In genomic region chr15:45714501-45715488, GRCh38 we compare ENCODE assay signal across 8 cellular contexts.
DNase-seq lines count a peak whose midpoint lies in the region; ATAC-seq, FAIRE-seq and TF ChIP-seq lines count a peak whose summit lies in the region.

No MANE protein-coding gene starts in this region.

- H3K27ac ChIP-seq in OCI-LY1 (ENCODE audit: low read depth, low read length, poor library complexity, severe bottlenecking) = no peak overlapping the region
- H3K27ac ChIP-seq in cardiac muscle cell = no peak overlapping the region
- H3K27ac ChIP-seq in prostate gland = no peak overlapping the region

- H3K36me3 Mint-ChIP-seq in activated naive CD4-positive, alpha-beta T cell treated with anti-CD3 and anti-CD28 coated beads, Interleukin-2, amount 50 U/mL, for 24 hours = no peaks in the 10 kb centered on the region

- H3K4me1 Mint-ChIP-seq in activated naive CD4-positive, alpha-beta T cell treated with anti-CD3 and anti-CD28 coated beads, Interleukin-2, amount 50 U/mL, for 24 hours = no peaks in the 10 kb centered on the region

- no peak for TF ChIP-seq POLR2A in prostate gland (IDR thresholded peaks at IDR 0.05)

- peak; percentile 46 for FAIRE-seq in HTR-8/SVneo (lab: Jason Lieb, UNC)

- no peak overlapping the region for H2AFZ ChIP-seq in OCI-LY1 (ENCODE audit: low read length)

- H3K9me2 ChIP-seq in OCI-LY1 (ENCODE audit: low read depth, low read length) = no peaks in the 10 kb centered on the region

- no peaks in the 10 kb centered on the region for H4K20me1 ChIP-seq in OCI-LY1 (ENCODE audit: insufficient read depth, low read length)

- H3K4me1 ChIP-seq in OCI-LY1 (ENCODE audit: insufficient read depth, low read length, severe bottlenecking) (no peaks in the 10 kb centered on the region), cardiac muscle cell (ENCODE audit: low read depth) (peaks cover 3% of the 10 kb centered on the region), prostate gland (replicated peaks) (no peaks in the 10 kb centered on the region)

- peak overlapping the region; percentile 35 for H3K27ac Mint-ChIP-seq in activated naive CD4-positive, alpha-beta T cell treated with anti-CD3 and anti-CD28 coated beads, Interleukin-2, amount 50 U/mL, for 24 hours

- no peak for ATAC-seq in HG02678 (IDR thresholded peaks at IDR 0.05; ENCODE audit: unreplicated experiment)

- no peaks in the 10 kb centered on the region for H3K9me3 ChIP-seq in OCI-LY1 (ENCODE audit: low read length)
- H3K9me3 ChIP-seq in cardiac muscle cell (ENCODE audit: low read depth) = no peaks in the 10 kb centered on the region
- no peaks in the 10 kb centered on the region for H3K9me3 ChIP-seq in prostate gland

- peak; percentile 9 for DNase-seq in activated gamma-delta T cell treated with Interleukin-2 at 50 U/mL for 16 hours
- DNase-seq in activated gamma-delta T cell (lab: John Stamatoyannopoulos, UW) = no peak
- no peak for DNase-seq in HTR-8/SVneo (ENCODE audit: insufficient read length, low spot score)
- DNase-seq in cardiac muscle cell (ENCODE audit: low read depth in 1 of 2, low spot score in 1 of 2) = peak; percentile 78 to 87
- DNase-seq in prostate gland (ENCODE audit: low spot score) = peak; percentile 53

- peaks cover 11% of the 10 kb centered on the region for H3K27me3 Mint-ChIP-seq in activated naive CD4-positive, alpha-beta T cell treated with anti-CD3 and anti-CD28 coated beads, Interleukin-2, amount 50 U/mL, for 24 hours

- H3K36me3 ChIP-seq in OCI-LY1 (ENCODE audit: insufficient read depth, low read length) (no peaks in the 10 kb centered on the region), cardiac muscle cell (no peaks in the 10 kb centered on the region), prostate gland (no peaks in the 10 kb centered on the region)

- H3K4me3 ChIP-seq in OCI-LY1 (ENCODE audit: low read depth, low read length, poor library complexity, severe bottlenecking) (no peak overlapping the region), cardiac muscle cell (no peak overlapping the region), prostate gland (no peak overlapping the region)

- TF ChIP-seq CTCF in OCI-LY1 (IDR thresholded peaks at IDR 0.05; ENCODE audit: low read length) = peak; percentile 88
- TF ChIP-seq CTCF in cardiac muscle cell (IDR thresholded peaks at IDR 0.05; ENCODE audit: low read depth, low read length) = peak; percentile 88
- TF ChIP-seq CTCF in prostate gland (IDR thresholded peaks at IDR 0.05) = peak; percentile 41 to 78 (median 70)

- no peaks in the 10 kb centered on the region for H3K27me3 ChIP-seq in OCI-LY1 (ENCODE audit: insufficient read depth, low read length)
- H3K27me3 ChIP-seq in cardiac muscle cell = no peaks in the 10 kb centered on the region
- H3K27me3 ChIP-seq in prostate gland (replicated peaks; ENCODE audit: insufficient read depth) = no peaks in the 10 kb centered on the region

- H3K4me3 Mint-ChIP-seq in activated naive CD4-positive, alpha-beta T cell treated with anti-CD3 and anti-CD28 coated beads, Interleukin-2, amount 50 U/mL, for 24 hours = no peak overlapping the region

- H3K9me3 Mint-ChIP-seq in activated naive CD4-positive, alpha-beta T cell treated with anti-CD3 and anti-CD28 coated beads, Interleukin-2, amount 50 U/mL, for 24 hours = no peaks in the 10 kb centered on the region

- H3K79me2 ChIP-seq in OCI-LY1 (ENCODE audit: insufficient read depth, low read length) = no peaks in the 10 kb centered on the region

- no peak overlapping the region for H3K4me2 ChIP-seq in OCI-LY1 (ENCODE audit: low read length)

- H3K9ac ChIP-seq in OCI-LY1 (ENCODE audit: low read length) = no peak overlapping the region

- intact Hi-C loops in prostate gland (cut with DNase I) = loop anchor here (5.0 to 10.0 kb wide), 3 partner anchors 80 to 568 kb away; no protein-coding TSS in a partner anchor

- WGBS in prostate gland = 27% methylated on average over 28 of the region's 28 CpGs

- H3F3A ChIP-seq in OCI-LY1 (ENCODE audit: insufficient read depth, low read length) = no peaks in the 10 kb centered on the region

Comparison
In these comparisons a context has a peak if more than half of its experiments do, and no peak if none do; other contexts are left out.
1. DNase-seq: peak in activated gamma-delta T cell treated with Interleukin-2 at 50 U/mL for 16 hours (single experiment), cardiac muscle cell (2 of 2) and prostate gland (single experiment); none in activated gamma-delta T cell (single experiment) and HTR-8/SVneo (single experiment).
2. Peak in every context shown above with its lines, with median percentiles within 50 percentile points of each other: CTCF ChIP-seq.